In genomic region chr17:76725580-76726230, GRCh38 we compare ENCODE assay signal across 1 cellular context.
TF ChIP-seq lines count a peak whose summit lies in the region.

No MANE protein-coding gene starts in this region.

TF ChIP-seq in HepG2, 621 proteins besides CTCF, POLR2A, EP300 and RAD21 (continued from another document):
- TF ChIP-seq MLX (CRISPR knock-in tag; IDR thresholded peaks at IDR 0.05) = 0 out of 2 replicates have a peak, but pooled peaks have one; percentile 17
- TF ChIP-seq ZNF816 (CRISPR knock-in tag; IDR thresholded peaks at IDR 0.05; ENCODE audit: borderline replicate concordance) = 0 out of 2 replicates have a peak, but pooled peaks have one; percentile 7
- TF ChIP-seq ZNF30 (CRISPR knock-in tag; IDR thresholded peaks at IDR 0.05) = peak; percentile 34; the same call in 1 of the 2 replicates
- TF ChIP-seq ZNF615 (CRISPR knock-in tag; IDR thresholded peaks at IDR 0.05; ENCODE audit: borderline replicate concordance) = no peak
- peak; percentile 78; the same call in 1 of the 2 replicates for TF ChIP-seq ZNF253 (CRISPR knock-in tag; IDR thresholded peaks at IDR 0.05; ENCODE audit: borderline replicate concordance)
- peak; percentile 65; the same call in 1 of the 2 replicates for TF ChIP-seq MAX (IDR thresholded peaks at IDR 0.05)
- TF ChIP-seq ZNF552 (CRISPR knock-in tag; IDR thresholded peaks at IDR 0.05; ENCODE audit: borderline replicate concordance) = no peak
- TF ChIP-seq ZNF12 (CRISPR knock-in tag; IDR thresholded peaks at IDR 0.05) = no peak
- peak; percentile 32 for TF ChIP-seq AGO2 (optimal IDR thresholded peaks at IDR 0.05; ENCODE audit: low read depth, low read length)
- TF ChIP-seq SNAI1 (CRISPR knock-in tag; IDR thresholded peaks at IDR 0.05; ENCODE audit: borderline replicate concordance) = peak; percentile 84; the same call in 1 of the 2 replicates
- TF ChIP-seq GATA4 (IDR thresholded peaks at IDR 0.05; ENCODE audit: borderline replicate concordance, low read depth) = 0 out of 2 replicates have a peak, but pooled peaks have one; percentile 15
- TF ChIP-seq ZNF350 (CRISPR knock-in tag; IDR thresholded peaks at IDR 0.05; ENCODE audit: borderline replicate concordance, low read depth) = no peak
- no peak for TF ChIP-seq GPBP1L1 (CRISPR knock-in tag; IDR thresholded peaks at IDR 0.05)
- 0 out of 2 replicates have a peak, but pooled peaks have one; percentile 21 for TF ChIP-seq IRF2 (CRISPR knock-in tag; IDR thresholded peaks at IDR 0.05)
- TF ChIP-seq RELA (CRISPR knock-in tag; IDR thresholded peaks at IDR 0.05) = 0 out of 2 replicates have a peak, but pooled peaks have one; percentile 9
